ENCODE assay signal across 1 cellular context in the genomic region with DNA sequence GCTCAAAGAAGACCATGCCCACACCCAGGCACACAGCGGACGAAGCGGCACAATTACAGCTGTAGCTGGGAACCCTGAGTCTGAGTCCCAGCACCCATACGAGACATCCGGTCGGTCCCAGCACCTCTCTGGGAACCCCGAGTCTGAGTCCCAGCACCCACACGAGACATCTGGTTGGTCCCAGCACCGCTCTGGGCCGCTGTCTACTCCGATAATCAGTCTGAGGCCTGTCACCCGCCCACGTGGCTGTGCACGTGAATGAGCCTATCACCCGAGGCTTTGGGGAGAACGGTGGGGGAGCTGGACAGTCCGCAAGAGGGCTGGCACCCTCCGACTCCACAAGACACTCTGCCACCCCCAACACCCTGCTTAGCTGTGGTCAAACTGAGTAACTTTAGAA.
TF ChIP-seq lines count a peak whose summit lies in the region.

No MANE protein-coding gene starts in this region.

TF ChIP-seq in K562, 482 proteins besides CTCF, POLR2A, EP300 and RAD21:
- TF ChIP-seq ZNF41 (CRISPR knock-in tag; conservative IDR thresholded peaks at IDR 0.05) (no peak), NR3C1 (CRISPR knock-in tag; IDR thresholded peaks at IDR 0.05) (no peak), POLR2AphosphoS5 (IDR thresholded peaks at IDR 0.05; ENCODE audit: control insufficient read depth, insufficient read depth, low read depth, low read length) (no peak), ILF3 (IDR thresholded peaks at IDR 0.05; ENCODE audit: borderline replicate concordance) (no peak), NELFE (IDR thresholded peaks at IDR 0.05; ENCODE audit: insufficient read depth, insufficient read length) (no peak), CREB1 (IDR thresholded peaks at IDR 0.05) (no peak), CREB1 (CRISPR knock-in tag; IDR thresholded peaks at IDR 0.05) (no peak), SIN3A (IDR thresholded peaks at IDR 0.05; ENCODE audit: borderline replicate concordance in 2 of 2, control insufficient read depth in 1 of 2, low read depth in 2 of 2, low read length in 2 of 2) (no peak), L3MBTL2 (IDR thresholded peaks at IDR 0.05) (peak; percentile 60), KDM5B (IDR thresholded peaks at IDR 0.05; ENCODE audit: insufficient replicate concordance, low read depth, low read length) (no peak), CBX3 (IDR thresholded peaks at IDR 0.05; ENCODE audit: borderline replicate concordance in 1 of 2, low read length in 2 of 2) (no peak), ZKSCAN3 (CRISPR knock-in tag; IDR thresholded peaks at IDR 0.05) (no peak), CXXC5 (CRISPR knock-in tag; IDR thresholded peaks at IDR 0.05) (no peak), BHLHE40 (IDR thresholded peaks at IDR 0.05; ENCODE audit: low read length) (peak; percentile 78), EGR1 (conservative IDR thresholded peaks at IDR 0.05) (peak; percentile 27; the same call in 1 of the 2 replicates), CCNT2 (IDR thresholded peaks at IDR 0.05; ENCODE audit: borderline replicate concordance, extremely low read depth, insufficient read length, low read depth, low read length) (no peak), ZNF75A (CRISPR knock-in tag; IDR thresholded peaks at IDR 0.05) (no peak), PHF8 (IDR thresholded peaks at IDR 0.05; ENCODE audit: borderline replicate concordance, low read length) (no peak), TAL1 (IDR thresholded peaks at IDR 0.05) (no peak), TCFL5 (CRISPR knock-in tag; conservative IDR thresholded peaks at IDR 0.05) (no peak), TRIM24 (IDR thresholded peaks at IDR 0.05) (no peak)
- TF ChIP-seq, protein P1, sequence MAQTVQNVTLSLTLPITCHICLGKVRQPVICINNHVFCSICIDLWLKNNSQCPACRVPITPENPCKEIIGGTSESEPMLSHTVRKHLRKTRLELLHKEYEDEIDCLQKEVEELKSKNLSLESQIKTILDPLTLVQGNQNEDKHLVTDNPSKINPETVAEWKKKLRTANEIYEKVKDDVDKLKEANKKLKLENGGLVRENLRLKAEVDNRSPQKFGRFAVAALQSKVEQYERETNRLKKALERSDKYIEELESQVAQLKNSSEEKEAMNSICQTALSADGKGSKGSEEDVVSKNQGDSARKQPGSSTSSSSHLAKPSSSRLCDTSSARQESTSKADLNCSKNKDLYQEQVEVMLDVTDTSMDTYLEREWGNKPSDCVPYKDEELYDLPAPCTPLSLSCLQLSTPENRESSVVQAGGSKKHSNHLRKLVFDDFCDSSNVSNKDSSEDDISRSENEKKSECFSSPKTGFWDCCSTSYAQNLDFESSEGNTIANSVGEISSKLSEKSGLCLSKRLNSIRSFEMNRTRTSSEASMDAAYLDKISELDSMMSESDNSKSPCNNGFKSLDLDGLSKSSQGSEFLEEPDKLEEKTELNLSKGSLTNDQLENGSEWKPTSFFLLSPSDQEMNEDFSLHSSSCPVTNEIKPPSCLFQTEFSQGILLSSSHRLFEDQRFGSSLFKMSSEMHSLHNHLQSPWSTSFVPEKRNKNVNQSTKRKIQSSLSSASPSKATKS (CRISPR knock-in tag; IDR thresholded peaks at IDR 0.05), result no peak
- TF ChIP-seq, protein P2, sequence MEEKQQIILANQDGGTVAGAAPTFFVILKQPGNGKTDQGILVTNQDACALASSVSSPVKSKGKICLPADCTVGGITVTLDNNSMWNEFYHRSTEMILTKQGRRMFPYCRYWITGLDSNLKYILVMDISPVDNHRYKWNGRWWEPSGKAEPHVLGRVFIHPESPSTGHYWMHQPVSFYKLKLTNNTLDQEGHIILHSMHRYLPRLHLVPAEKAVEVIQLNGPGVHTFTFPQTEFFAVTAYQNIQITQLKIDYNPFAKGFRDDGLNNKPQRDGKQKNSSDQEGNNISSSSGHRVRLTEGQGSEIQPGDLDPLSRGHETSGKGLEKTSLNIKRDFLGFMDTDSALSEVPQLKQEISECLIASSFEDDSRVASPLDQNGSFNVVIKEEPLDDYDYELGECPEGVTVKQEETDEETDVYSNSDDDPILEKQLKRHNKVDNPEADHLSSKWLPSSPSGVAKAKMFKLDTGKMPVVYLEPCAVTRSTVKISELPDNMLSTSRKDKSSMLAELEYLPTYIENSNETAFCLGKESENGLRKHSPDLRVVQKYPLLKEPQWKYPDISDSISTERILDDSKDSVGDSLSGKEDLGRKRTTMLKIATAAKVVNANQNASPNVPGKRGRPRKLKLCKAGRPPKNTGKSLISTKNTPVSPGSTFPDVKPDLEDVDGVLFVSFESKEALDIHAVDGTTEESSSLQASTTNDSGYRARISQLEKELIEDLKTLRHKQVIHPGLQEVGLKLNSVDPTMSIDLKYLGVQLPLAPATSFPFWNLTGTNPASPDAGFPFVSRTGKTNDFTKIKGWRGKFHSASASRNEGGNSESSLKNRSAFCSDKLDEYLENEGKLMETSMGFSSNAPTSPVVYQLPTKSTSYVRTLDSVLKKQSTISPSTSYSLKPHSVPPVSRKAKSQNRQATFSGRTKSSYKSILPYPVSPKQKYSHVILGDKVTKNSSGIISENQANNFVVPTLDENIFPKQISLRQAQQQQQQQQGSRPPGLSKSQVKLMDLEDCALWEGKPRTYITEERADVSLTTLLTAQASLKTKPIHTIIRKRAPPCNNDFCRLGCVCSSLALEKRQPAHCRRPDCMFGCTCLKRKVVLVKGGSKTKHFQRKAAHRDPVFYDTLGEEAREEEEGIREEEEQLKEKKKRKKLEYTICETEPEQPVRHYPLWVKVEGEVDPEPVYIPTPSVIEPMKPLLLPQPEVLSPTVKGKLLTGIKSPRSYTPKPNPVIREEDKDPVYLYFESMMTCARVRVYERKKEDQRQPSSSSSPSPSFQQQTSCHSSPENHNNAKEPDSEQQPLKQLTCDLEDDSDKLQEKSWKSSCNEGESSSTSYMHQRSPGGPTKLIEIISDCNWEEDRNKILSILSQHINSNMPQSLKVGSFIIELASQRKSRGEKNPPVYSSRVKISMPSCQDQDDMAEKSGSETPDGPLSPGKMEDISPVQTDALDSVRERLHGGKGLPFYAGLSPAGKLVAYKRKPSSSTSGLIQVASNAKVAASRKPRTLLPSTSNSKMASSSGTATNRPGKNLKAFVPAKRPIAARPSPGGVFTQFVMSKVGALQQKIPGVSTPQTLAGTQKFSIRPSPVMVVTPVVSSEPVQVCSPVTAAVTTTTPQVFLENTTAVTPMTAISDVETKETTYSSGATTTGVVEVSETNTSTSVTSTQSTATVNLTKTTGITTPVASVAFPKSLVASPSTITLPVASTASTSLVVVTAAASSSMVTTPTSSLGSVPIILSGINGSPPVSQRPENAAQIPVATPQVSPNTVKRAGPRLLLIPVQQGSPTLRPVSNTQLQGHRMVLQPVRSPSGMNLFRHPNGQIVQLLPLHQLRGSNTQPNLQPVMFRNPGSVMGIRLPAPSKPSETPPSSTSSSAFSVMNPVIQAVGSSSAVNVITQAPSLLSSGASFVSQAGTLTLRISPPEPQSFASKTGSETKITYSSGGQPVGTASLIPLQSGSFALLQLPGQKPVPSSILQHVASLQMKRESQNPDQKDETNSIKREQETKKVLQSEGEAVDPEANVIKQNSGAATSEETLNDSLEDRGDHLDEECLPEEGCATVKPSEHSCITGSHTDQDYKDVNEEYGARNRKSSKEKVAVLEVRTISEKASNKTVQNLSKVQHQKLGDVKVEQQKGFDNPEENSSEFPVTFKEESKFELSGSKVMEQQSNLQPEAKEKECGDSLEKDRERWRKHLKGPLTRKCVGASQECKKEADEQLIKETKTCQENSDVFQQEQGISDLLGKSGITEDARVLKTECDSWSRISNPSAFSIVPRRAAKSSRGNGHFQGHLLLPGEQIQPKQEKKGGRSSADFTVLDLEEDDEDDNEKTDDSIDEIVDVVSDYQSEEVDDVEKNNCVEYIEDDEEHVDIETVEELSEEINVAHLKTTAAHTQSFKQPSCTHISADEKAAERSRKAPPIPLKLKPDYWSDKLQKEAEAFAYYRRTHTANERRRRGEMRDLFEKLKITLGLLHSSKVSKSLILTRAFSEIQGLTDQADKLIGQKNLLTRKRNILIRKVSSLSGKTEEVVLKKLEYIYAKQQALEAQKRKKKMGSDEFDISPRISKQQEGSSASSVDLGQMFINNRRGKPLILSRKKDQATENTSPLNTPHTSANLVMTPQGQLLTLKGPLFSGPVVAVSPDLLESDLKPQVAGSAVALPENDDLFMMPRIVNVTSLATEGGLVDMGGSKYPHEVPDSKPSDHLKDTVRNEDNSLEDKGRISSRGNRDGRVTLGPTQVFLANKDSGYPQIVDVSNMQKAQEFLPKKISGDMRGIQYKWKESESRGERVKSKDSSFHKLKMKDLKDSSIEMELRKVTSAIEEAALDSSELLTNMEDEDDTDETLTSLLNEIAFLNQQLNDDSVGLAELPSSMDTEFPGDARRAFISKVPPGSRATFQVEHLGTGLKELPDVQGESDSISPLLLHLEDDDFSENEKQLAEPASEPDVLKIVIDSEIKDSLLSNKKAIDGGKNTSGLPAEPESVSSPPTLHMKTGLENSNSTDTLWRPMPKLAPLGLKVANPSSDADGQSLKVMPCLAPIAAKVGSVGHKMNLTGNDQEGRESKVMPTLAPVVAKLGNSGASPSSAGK (IDR thresholded peaks at IDR 0.05), result peak; percentile 50
- TF ChIP-seq, protein P3, sequence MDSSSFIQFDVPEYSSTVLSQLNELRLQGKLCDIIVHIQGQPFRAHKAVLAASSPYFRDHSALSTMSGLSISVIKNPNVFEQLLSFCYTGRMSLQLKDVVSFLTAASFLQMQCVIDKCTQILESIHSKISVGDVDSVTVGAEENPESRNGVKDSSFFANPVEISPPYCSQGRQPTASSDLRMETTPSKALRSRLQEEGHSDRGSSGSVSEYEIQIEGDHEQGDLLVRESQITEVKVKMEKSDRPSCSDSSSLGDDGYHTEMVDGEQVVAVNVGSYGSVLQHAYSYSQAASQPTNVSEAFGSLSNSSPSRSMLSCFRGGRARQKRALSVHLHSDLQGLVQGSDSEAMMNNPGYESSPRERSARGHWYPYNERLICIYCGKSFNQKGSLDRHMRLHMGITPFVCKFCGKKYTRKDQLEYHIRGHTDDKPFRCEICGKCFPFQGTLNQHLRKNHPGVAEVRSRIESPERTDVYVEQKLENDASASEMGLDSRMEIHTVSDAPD (CRISPR knock-in tag; IDR thresholded peaks at IDR 0.05), result no peak
- TF ChIP-seq, protein P4, sequence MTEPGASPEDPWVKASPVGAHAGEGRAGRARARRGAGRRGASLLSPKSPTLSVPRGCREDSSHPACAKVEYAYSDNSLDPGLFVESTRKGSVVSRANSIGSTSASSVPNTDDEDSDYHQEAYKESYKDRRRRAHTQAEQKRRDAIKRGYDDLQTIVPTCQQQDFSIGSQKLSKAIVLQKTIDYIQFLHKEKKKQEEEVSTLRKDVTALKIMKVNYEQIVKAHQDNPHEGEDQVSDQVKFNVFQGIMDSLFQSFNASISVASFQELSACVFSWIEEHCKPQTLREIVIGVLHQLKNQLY (CRISPR knock-in tag; conservative IDR thresholded peaks at IDR 0.05), result no peak
- TF ChIP-seq, protein P5, sequence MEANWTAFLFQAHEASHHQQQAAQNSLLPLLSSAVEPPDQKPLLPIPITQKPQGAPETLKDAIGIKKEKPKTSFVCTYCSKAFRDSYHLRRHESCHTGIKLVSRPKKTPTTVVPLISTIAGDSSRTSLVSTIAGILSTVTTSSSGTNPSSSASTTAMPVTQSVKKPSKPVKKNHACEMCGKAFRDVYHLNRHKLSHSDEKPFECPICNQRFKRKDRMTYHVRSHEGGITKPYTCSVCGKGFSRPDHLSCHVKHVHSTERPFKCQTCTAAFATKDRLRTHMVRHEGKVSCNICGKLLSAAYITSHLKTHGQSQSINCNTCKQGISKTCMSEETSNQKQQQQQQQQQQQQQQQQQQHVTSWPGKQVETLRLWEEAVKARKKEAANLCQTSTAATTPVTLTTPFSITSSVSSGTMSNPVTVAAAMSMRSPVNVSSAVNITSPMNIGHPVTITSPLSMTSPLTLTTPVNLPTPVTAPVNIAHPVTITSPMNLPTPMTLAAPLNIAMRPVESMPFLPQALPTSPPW (CRISPR knock-in tag; IDR thresholded peaks at IDR 0.05), result no peak
